Comparison of ENCODE assay signal across 16 cellular contexts in genomic region chr12:108461071-108461670, GRCh38. TPM values are rescaled to one million over a fixed set of nuclear protein-coding genes. Genes with fewer than 3 reads are reported as not detected.
A peak's percentile ranks its signal among the peaks of the same experiment; 100 is the strongest.
DNase-seq lines count a peak whose midpoint lies in the region; ATAC-seq, FAIRE-seq and TF ChIP-seq lines count a peak whose summit lies in the region.
"Had no signal": no experiment of that assay in that cellular context is flagged by ENCODE, and none has a peak within 500 bp of the region (broad histone marks: within the 10 kb centered on the region; RNA-seq: fewer than 3 reads in every experiment).

No MANE protein-coding gene starts in this region.

- no peak for TF ChIP-seq EP300 in esophagus muscularis mucosa (IDR thresholded peaks at IDR 0.05)

- ATAC-seq in left cardiac atrium, result no peak
- ATAC-seq: A549; CD8-positive, alpha-beta T cell had no signal

- H3K4me1 Mint-ChIP-seq in nephron, result peaks cover 4% of the 10 kb centered on the region
- H3K4me1 Mint-ChIP-seq: IgD-negative memory B cell had no signal

- H3K79me2 ChIP-seq in MM.1S (ENCODE audit: low read length), result no peaks in the 10 kb centered on the region

- no peak overlapping the region for H3K9ac ChIP-seq in MM.1S (ENCODE audit: low read length)

- no peak for TF ChIP-seq POLR2A in esophagus muscularis mucosa (IDR thresholded peaks at IDR 0.05; ENCODE audit: low read depth)

- peak overlapping the region; percentile 63 to 75 (median 74) for H3K27ac Mint-ChIP-seq in nephron
- H3K27ac Mint-ChIP-seq: CD14-positive monocyte; CD8-positive, alpha-beta T cell; IgD-negative memory B cell had no signal

- in situ Hi-C loops in HAP-1 (cut with MboI; ENCODE audit: low sequenced_read_pairs), result no loop called here

- H3K9me3 ChIP-seq in esophagus muscularis mucosa, result no peaks in the 10 kb centered on the region
- no peaks in the 10 kb centered on the region for H3K9me3 ChIP-seq in HAP-1
- H3K9me3 ChIP-seq in MM.1S (replicated peaks; ENCODE audit: insufficient read depth, low read length), result no peaks in the 10 kb centered on the region
- H3K9me3 ChIP-seq: A549 had no signal

- intact Hi-C loops in head of caudate nucleus (cut with DNase I), result no loop called here
- intact Hi-C loops in left cardiac atrium (cut with DNase I), result loop anchor here in 1 of 2 donors (10.0 kb wide), 1 partner anchor 366 kb away; no protein-coding TSS in a partner anchor
- intact Hi-C loops in esophagus muscularis mucosa (cut with DNase I), result no loop called here

- H3K27me3 ChIP-seq in esophagus muscularis mucosa (peaks cover 0 to 43% (median 5%) of the 10 kb centered on the region in 4 donors), HAP-1 (ENCODE audit: low read depth) (peaks cover 9% of the 10 kb centered on the region; the same call in 1 of the 2 replicates), MM.1S (replicated peaks; ENCODE audit: insufficient read depth, low read length) (0 out of 2 replicates have a peak, but pooled peaks cover 3% of the 10 kb centered on the region)

- no peaks in the 10 kb centered on the region for H3K9me3 Mint-ChIP-seq in nephron
- H3K9me3 Mint-ChIP-seq: CD8-positive, alpha-beta T cell; IgD-negative memory B cell had no signal

- H3K9me2 ChIP-seq in MM.1S (replicated peaks; ENCODE audit: insufficient read depth, low read length), result no peaks in the 10 kb centered on the region

- 69% methylated on average over 4 of the region's 4 CpGs for WGBS in esophagus muscularis mucosa

- TF ChIP-seq CTCF in nephron (IDR thresholded peaks at IDR 0.05; ENCODE audit: unreplicated experiment in 3 of 3), result no peak
- TF ChIP-seq CTCF in esophagus muscularis mucosa (IDR thresholded peaks at IDR 0.05), result no peak
- no peak for TF ChIP-seq CTCF in MM.1S (IDR thresholded peaks at IDR 0.05; ENCODE audit: low read length)

- no peak overlapping the region for H3K4me3 Mint-ChIP-seq in nephron
- H3K4me3 Mint-ChIP-seq: CD14-positive monocyte; CD8-positive, alpha-beta T cell; IgD-negative memory B cell had no signal

- H3K4me2 ChIP-seq in MM.1S (ENCODE audit: low read depth, low read length), result no peak overlapping the region
- H3K4me2 ChIP-seq: A549 had no signal

- H3K27ac ChIP-seq in esophagus muscularis mucosa (replicated peaks in 1 of 4) (no peak overlapping the region), MM.1S (ENCODE audit: low read length) (no peak overlapping the region)
- H3K27ac ChIP-seq: A549 had no signal

- H3K4me1 ChIP-seq in esophagus muscularis mucosa (no peaks in the 10 kb centered on the region), HAP-1 (no peaks in the 10 kb centered on the region), MM.1S (ENCODE audit: low read length) (no peaks in the 10 kb centered on the region)
- H3K4me1 ChIP-seq: A549 had no signal

- H3F3A ChIP-seq in MM.1S (ENCODE audit: insufficient read depth, low read length), result no peaks in the 10 kb centered on the region

- H3K27me3 Mint-ChIP-seq in nephron (ENCODE audit: low read depth), result peaks cover 41% of the 10 kb centered on the region

- H2AFZ ChIP-seq in MM.1S (ENCODE audit: low read length), result no peak overlapping the region

- DNase-seq in RCC 7860 (ENCODE audit: low spot score) (no peak), head of caudate nucleus (peak in 23 of 42 donors; percentile 6 to 70 (median 33)), left cardiac atrium (no peak), esophagus muscularis mucosa (ENCODE audit: extremely low spot score) (no peak), HAP-1 (ENCODE audit: low spot score in 2 of 2) (no peak), MM.1S (no peak)
- DNase-seq: CD8-positive, alpha-beta T cell; COR-L47; DMS53; GF-D8 had no signal

- H3K36me3 Mint-ChIP-seq in nephron (ENCODE audit: low read depth), result no peaks in the 10 kb centered on the region
- H3K36me3 Mint-ChIP-seq: CD14-positive monocyte; CD8-positive, alpha-beta T cell had no signal

- no peaks in the 10 kb centered on the region for H4K20me1 ChIP-seq in MM.1S (ENCODE audit: insufficient read depth, low read length)

- H3K36me3 ChIP-seq in esophagus muscularis mucosa (no peaks in the 10 kb centered on the region), HAP-1 (replicated peaks) (no peaks in the 10 kb centered on the region), MM.1S (replicated peaks; ENCODE audit: insufficient read depth, low read length) (no peaks in the 10 kb centered on the region)

- H3K4me3 ChIP-seq in esophagus muscularis mucosa (no peak overlapping the region), HAP-1 (no peak overlapping the region), MM.1S (ENCODE audit: low read length) (no peak overlapping the region)
- H3K4me3 ChIP-seq: A549 had no signal

- FAIRE-seq in RCC 7860 (lab: Jason Lieb, UNC), result peak; percentile 72
- FAIRE-seq: A549, GM19239, H54 had no signal

RNA-seq across cellular contexts. Expression of gene FICD, which starts 53.9 kb away (rescaled TPM):
- total RNA-seq in left cardiac atrium (1 to 10 TPM; 4.6 to 6.3 TPM), esophagus muscularis mucosa (1 to 10 TPM; 5.6 to 7.2 (median 6.5) TPM)

Comparison
In these comparisons a context has a peak if more than half of its experiments do, and no peak if none do; other contexts are left out.
1. DNase-seq: peak in head of caudate nucleus (23 of 42); none in RCC 7860 (single experiment), left cardiac atrium (single experiment), esophagus muscularis mucosa (single experiment), HAP-1 (0 of 2) and MM.1S (single experiment).